16 cellular contexts compared by ENCODE assay signal in genomic region chr12:4445156-4446020, GRCh38. TPM values are rescaled to one million over a fixed set of nuclear protein-coding genes. Genes with fewer than 3 reads are reported as not detected.
"Had no signal": no experiment of that assay in that cellular context is flagged by ENCODE, and none has a peak within 500 bp of the region (broad histone marks: within the 10 kb centered on the region; RNA-seq: fewer than 3 reads in every experiment).

TSS of gene FGF6 (minus strand) at chr12:4445815. CDS start at chr12:4445570, 245 bp downstream.

- H3K4me1 ChIP-seq: SJSA1, tibial artery had no signal

- DNase-seq: activated CD4-positive, alpha-beta T cell treated with anti-CD3 and anti-CD28 coated beads, Interleukin-2, amount 50 U/mL, for 1 hour; activated naive CD4-positive, alpha-beta T cell treated with Interleukin-2 at 50 U/mL for 16 hours; effector CD8-positive, alpha-beta T cell; mammary epithelial cell; ovary; retina; SW 1271; tibial artery had no signal

- H3K9me3 Mint-ChIP-seq: activated T-helper 1 cell treated with anti-CD3 and anti-CD28 coated beads, Interleukin-12 subunit alpha, Interleukin-12 subunit beta, Interleukin-2, Interleukin-4 antibody, amounts not matched to agents 30 ng/mL and 10 ng/mL and 1 ng/mL, durations not matched to agents 14 hours and 24 hours and 36 hours; nephron; T-helper 2 cell treated with Interferon-gamma antibody and Interleukin-4, amounts not matched to agents 5 μg/mL and 100 μg/mL, for 36 hours had no signal

- H3K4me3 ChIP-seq: coronary artery, ovary, SJSA1, tibial artery had no signal

- H3K9me3 ChIP-seq: ovary, SJSA1, tibial artery had no signal

- H3K27me3 ChIP-seq: ovary had no signal

- H3K27ac Mint-ChIP-seq: activated T-helper 1 cell treated with anti-CD3 and anti-CD28 coated beads, Interleukin-12 subunit alpha, Interleukin-12 subunit beta, Interleukin-2, Interleukin-4 antibody, amounts not matched to agents 30 ng/mL and 10 ng/mL and 1 ng/mL, durations not matched to agents 14 hours and 24 hours and 36 hours; nephron; T-helper 2 cell treated with Interferon-gamma antibody and Interleukin-4, amounts not matched to agents 5 μg/mL and 100 μg/mL, for 36 hours had no signal

- H3K4me3 Mint-ChIP-seq: activated T-helper 1 cell treated with anti-CD3 and anti-CD28 coated beads, Interleukin-12 subunit alpha, Interleukin-12 subunit beta, Interleukin-2, Interleukin-4 antibody, amounts not matched to agents 30 ng/mL and 10 ng/mL and 1 ng/mL, durations not matched to agents 14 hours and 24 hours and 36 hours; nephron; T-helper 2 cell treated with Interferon-gamma antibody and Interleukin-4, amounts not matched to agents 5 μg/mL and 100 μg/mL, for 36 hours had no signal

- H3K27ac ChIP-seq: coronary artery, epithelial cell of prostate, ovary, SJSA1, tibial artery had no signal

- H3K36me3 ChIP-seq: ovary, SJSA1, tibial artery had no signal

RNA-seq across cellular contexts. Expression of gene FGF6, which starts in this region (rescaled TPM):
- total RNA-seq: activated T-helper 1 cell treated with anti-CD3 and anti-CD28 coated beads, Interleukin-12 subunit alpha, Interleukin-12 subunit beta, Interleukin-2, Interleukin-4 antibody, amounts not matched to agents 30 ng/mL and 10 ng/mL and 1 ng/mL, durations not matched to agents 14 hours and 24 hours and 36 hours; glomerular endothelial cell; mammary epithelial cell; ovary; SJSA1 had no signal
- polyA plus RNA-seq: adipose tissue, mammary epithelial cell, ovary had no signal
